ENCODE assay signal across 24 cellular contexts in genomic region chr6:167575201-167575696, GRCh38.
A peak's percentile ranks its signal among the peaks of the same experiment; 100 is the strongest.
DNase-seq lines count a peak whose midpoint lies in the region; ATAC-seq and TF ChIP-seq lines count a peak whose summit lies in the region.
"Had no signal": no experiment of that assay in that cellular context is flagged by ENCODE, and none has a peak within 500 bp of the region (broad histone marks: within the 10 kb centered on the region; RNA-seq: fewer than 3 reads in every experiment).

No MANE protein-coding gene starts in this region.

- H3K27ac ChIP-seq in heart left ventricle (peak overlapping the region in 7 of 12 donors; percentile 4 to 68 (median 34)), left ventricle myocardium inferior (replicated peaks) (peak overlapping the region; percentile 63)
- H3K27ac ChIP-seq: GM23248 had no signal

- TF ChIP-seq POLR2A in heart left ventricle (IDR thresholded peaks at IDR 0.05): no peak

- 86 to 92% (median 88%) methylated on average over 13 to 22 of the region's 22 CpGs for WGBS in heart left ventricle, 4 donors

- H3K4me1 ChIP-seq in heart left ventricle: peaks cover 0 to 22% (median 6%) of the 10 kb centered on the region in 12 donors
- H3K4me1 ChIP-seq in left ventricle myocardium inferior: peaks cover 11% of the 10 kb centered on the region
- H3K4me1 ChIP-seq: BE2C had no signal

- DNase-seq in heart left ventricle: no peak
- DNase-seq in Right ventricle myocardium inferior (ENCODE audit: missing footprints): no peak
- DNase-seq in left ventricle myocardium inferior: no peak
- DNase-seq in posterior vena cava (ENCODE audit: low spot score): peak; percentile 70
- DNase-seq in globus pallidus (ENCODE audit: low spot score): no peak
- no peak for DNase-seq in NCI-H69 (lab: John Stamatoyannopoulos, UW)
- no peak for DNase-seq in ACHN
- DNase-seq: activated CD4-positive, alpha-beta T cell treated with anti-CD3 and anti-CD28 coated beads, Interleukin-2, amount 10 ng/mL, durations not matched to agents 24 days and 14 days; activated CD8-positive, alpha-beta memory T cell treated with anti-CD3 and anti-CD28 coated beads, Interleukin-2, amount 50 U/mL, for 4 hours; BE2C; cerebellar nuclear complex; COR-L47; effector CD8-positive, alpha-beta T cell; GM23248; naive B cell; NCI-H1105 treated with DMSO at 0.1 percent for 48 hours; NCI-H2081 treated with DMSO at 0.1 percent for 48 hours; SK-N-SH had no signal

- intact Hi-C loops in heart left ventricle (cut with DNase I) (no loop called here), Right ventricle myocardium inferior (cut with DNase I) (no loop called here), left ventricle myocardium inferior (cut with micrococcal nuclease) (no loop called here), posterior vena cava (cut with DNase I) (no loop called here)

- in situ Hi-C loops in ACHN (cut with HindIII; ENCODE audit: low pct_ligation_motif_present, low pct_unique_long_range_greater_than_20kb, low sequenced_read_pairs): no loop called here

- no peaks in the 10 kb centered on the region for H3K27me3 ChIP-seq in heart left ventricle
- H3K27me3 ChIP-seq in left ventricle myocardium inferior (ENCODE audit: low read depth): no peaks in the 10 kb centered on the region
- H3K27me3 ChIP-seq: BE2C, esophagus muscularis mucosa, gastroesophageal sphincter, ovary had no signal

- H3K36me3 ChIP-seq in heart left ventricle (no peaks in the 10 kb centered on the region), left ventricle myocardium inferior (no peaks in the 10 kb centered on the region)
- H3K36me3 ChIP-seq: BE2C, esophagus muscularis mucosa, gastroesophageal sphincter, ovary had no signal

- ATAC-seq in heart left ventricle (peak in 1 of 4 donors; percentile 51), Right ventricle myocardium inferior (no peak), HG03039 (IDR thresholded peaks at IDR 0.05; ENCODE audit: unreplicated experiment) (no peak)
- ATAC-seq: activated naive CD4-positive, alpha-beta T cell treated with anti-CD3 and anti-CD28 coated beads, Interleukin-2, amount 50 U/mL, for 72 hours; activated T-helper 17 cell treated with anti-CD3 and anti-CD28 coated beads, Interleukin-2, amount 50 U/mL, for 72 hours had no signal

- no peaks in the 10 kb centered on the region for H3K9me3 ChIP-seq in heart left ventricle
- no peaks in the 10 kb centered on the region for H3K9me3 ChIP-seq in left ventricle myocardium inferior (replicated peaks)
- H3K9me3 ChIP-seq: BE2C, esophagus muscularis mucosa, gastroesophageal sphincter, ovary, SK-N-SH had no signal

- TF ChIP-seq CTCF in heart left ventricle (IDR thresholded peaks at IDR 0.05) (no peak), left ventricle myocardium inferior (IDR thresholded peaks at IDR 0.05; ENCODE audit: borderline replicate concordance) (no peak)

- H3K4me3 ChIP-seq in heart left ventricle: peak overlapping the region in 2 of 12 donors; percentile 24 to 26
- H3K4me3 ChIP-seq in left ventricle myocardium inferior: peak overlapping the region; percentile 0
- H3K4me3 ChIP-seq: esophagus muscularis mucosa, gastroesophageal sphincter, GM23248, ovary had no signal
